ENCODE assay signal across 8 cellular contexts in the genomic region with DNA sequence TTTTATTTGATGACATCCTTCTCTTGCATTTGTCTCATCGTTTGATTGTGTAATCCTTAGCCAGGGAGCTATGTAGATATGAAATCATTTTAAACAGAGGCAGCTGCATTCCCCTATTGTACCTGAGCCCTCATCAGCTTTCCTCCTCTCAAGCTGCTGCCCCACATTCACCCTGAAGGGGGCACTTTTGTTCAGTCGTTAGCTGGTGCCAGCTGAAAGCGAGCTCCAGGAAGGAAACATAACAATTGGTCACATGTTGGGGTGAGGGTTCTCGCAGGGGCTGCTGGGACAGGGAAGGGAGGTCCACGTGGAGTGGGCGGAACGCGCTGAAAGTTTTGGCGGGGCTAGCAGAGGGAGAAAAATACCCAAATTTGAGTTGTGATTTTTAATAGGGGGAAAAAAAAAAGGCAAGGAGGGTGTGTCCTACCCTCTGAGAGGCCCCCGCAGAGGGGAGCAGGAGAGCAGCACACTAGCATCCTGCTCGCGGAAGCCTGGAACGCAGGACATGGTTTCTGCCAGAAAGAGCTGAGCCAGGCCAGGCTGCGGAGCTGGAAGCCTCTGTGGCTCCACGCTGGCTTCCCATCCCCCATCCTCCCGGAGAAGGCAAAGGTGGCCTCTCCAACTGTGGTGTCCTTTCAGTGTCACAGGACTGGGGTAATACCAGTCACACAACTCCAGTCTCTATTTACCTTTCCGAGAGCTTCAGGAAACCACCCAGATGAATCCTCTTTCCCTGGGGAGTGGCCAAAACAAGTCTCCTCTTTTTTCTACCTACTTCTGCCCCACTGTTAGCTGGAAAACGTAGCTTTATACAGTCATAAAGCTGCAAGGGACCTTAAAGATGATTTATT. TPM values are rescaled to one million over a fixed set of nuclear protein-coding genes. Genes with fewer than 3 reads are reported as not detected.
DNase-seq lines count a peak whose midpoint lies in the region; ATAC-seq and TF ChIP-seq lines count a peak whose summit lies in the region.

No MANE protein-coding gene starts in this region.

- peak overlapping the region; percentile 53 for H3K9ac ChIP-seq in SK-N-SH

- H3K4me3 ChIP-seq in SK-N-SH (ENCODE audit: low read depth in 2 of 2, low read length in 1 of 2) (peak overlapping the region; percentile 44 to 48), osteoblast (ENCODE audit: insufficient read depth, low read length) (peak overlapping the region; percentile 65), thoracic aorta (peak overlapping the region; percentile 62)

- POLR2A ChIA-PET in GM10248 (lab: Yijun Ruan, JAX), result interaction anchor here (0.6 to 1.4 kb wide), 8 partner anchors 9 to 81 kb away, joined by 3 to 8 read pairs (median 4); partner anchors contain the start of genes CASC3, MSL1 and RAPGEFL1
- POLR2A ChIA-PET in SK-N-SH (lab: Yijun Ruan, JAX), result interaction anchor here (0.5 to 5.0 kb wide), 15 partner anchors 9 to 429 kb away, joined by 3 to 25 read pairs (median 4); partner anchors contain the start of genes CASC3, MED24, MSL1 and NR1D1

- TF ChIP-seq CTCF in GM10248 (IDR thresholded peaks at IDR 0.05; ENCODE audit: control extremely low read depth, extremely low read depth, low read depth, missing control alignments) (peak; percentile 77), SK-N-SH (IDR thresholded peaks at IDR 0.05) (peak; percentile 84), glutamatergic neuron (IDR thresholded peaks at IDR 0.05; ENCODE audit: partially characterized antibody, unreplicated experiment) (peak; percentile 76), osteoblast (IDR thresholded peaks at IDR 0.05; ENCODE audit: extremely low read depth, low read depth, low read length) (peak; percentile 88), thoracic aorta (IDR thresholded peaks at IDR 0.05) (peak; percentile 87)

- H3F3A ChIP-seq in SK-N-SH (replicated peaks; ENCODE audit: insufficient read depth), result peaks cover 50% of the 10 kb centered on the region

- no peaks in the 10 kb centered on the region for H3K27me3 ChIP-seq in SK-N-SH (ENCODE audit: insufficient read depth)
- no peaks in the 10 kb centered on the region for H3K27me3 ChIP-seq in osteoblast (ENCODE audit: insufficient read depth, low read length)
- no peaks in the 10 kb centered on the region for H3K27me3 ChIP-seq in thoracic aorta (replicated peaks; ENCODE audit: insufficient read depth)

- H3K36me3 ChIP-seq in SK-N-SH (replicated peaks in 1 of 2; ENCODE audit: control insufficient read depth in 1 of 2, insufficient read depth in 2 of 2, low read length in 1 of 2) (no peaks in the 10 kb centered on the region), osteoblast (ENCODE audit: insufficient read depth, low read length) (no peaks in the 10 kb centered on the region), thoracic aorta (no peaks in the 10 kb centered on the region)

- H3K36me3 Mint-ChIP-seq in activated naive CD4-positive, alpha-beta T cell treated with anti-CD3 and anti-CD28 coated beads, Interleukin-2, amount 50 U/mL, for 72 hours, result peaks cover 0 to under 1% of the 10 kb centered on the region in 2 donors
- no peaks in the 10 kb centered on the region for H3K36me3 Mint-ChIP-seq in glutamatergic neuron (ENCODE audit: unreplicated experiment)

- H3K79me2 ChIP-seq in SK-N-SH (ENCODE audit: insufficient read depth) (no peaks in the 10 kb centered on the region), osteoblast (ENCODE audit: insufficient read depth, low read length) (no peaks in the 10 kb centered on the region)

- H3K4me1 ChIP-seq in SK-N-SH (ENCODE audit: control insufficient read depth in 1 of 2, insufficient read depth in 2 of 2, low read depth in 1 of 2, low read length in 1 of 2), result peaks cover 37 to 41% of the 10 kb centered on the region in 2 experiments
- peaks cover 57% of the 10 kb centered on the region for H3K4me1 ChIP-seq in osteoblast (ENCODE audit: insufficient read depth, low read length)
- H3K4me1 ChIP-seq in thoracic aorta (ENCODE audit: control insufficient read depth in 1 of 2, low read depth in 2 of 2), result peaks cover 45 to 66% of the 10 kb centered on the region in 2 donors

- DNase-seq in GM10248 (ENCODE audit: extremely low spot score), result peak; percentile 93
- DNase-seq in NCI-H1092 (lab: John Stamatoyannopoulos, UW), result peak; percentile 95
- DNase-seq in SK-N-SH, result peak; percentile 90
- peak; percentile 90 to 92 for DNase-seq in activated naive CD4-positive, alpha-beta T cell treated with anti-CD3 and anti-CD28 coated beads, Interleukin-2, amount 50 U/mL, for 72 hours (ENCODE audit: low spot score in 2 of 2)
- peak; percentile 89 for DNase-seq in glutamatergic neuron
- DNase-seq in osteoblast (ENCODE audit: insufficient read length, low spot score, missing footprints), result peak; percentile 98
- peak; percentile 81 for DNase-seq in thoracic aorta (ENCODE audit: low spot score)

- peak overlapping the region; percentile 59; the same call in 1 of the 2 replicates for H2AFZ ChIP-seq in SK-N-SH (ENCODE audit: low read depth)
- H2AFZ ChIP-seq in osteoblast (ENCODE audit: low read length), result peak overlapping the region; percentile 79

- peak overlapping the region; percentile 84 for H3K4me3 Mint-ChIP-seq in glutamatergic neuron (ENCODE audit: unreplicated experiment)

- CTCF ChIA-PET in GM10248 (lab: Yijun Ruan, JAX) (interaction anchor here (0.7 to 7.1 kb wide), 52 partner anchors 12 to 207 kb away, joined by 3 to 180 read pairs (median 5); partner anchors contain the start of genes CASC3, CSF3, MED24 and MSL1), SK-N-SH (lab: Yijun Ruan, JAX) (interaction anchor here (0.9 to 6.5 kb wide), 41 partner anchors 8 to 183 kb away, joined by 3 to 100 read pairs (median 8); partner anchors contain the start of genes CASC3, CSF3, MED24 and MSL1)

- peak overlapping the region; percentile 74 to 91 for H3K27ac Mint-ChIP-seq in activated naive CD4-positive, alpha-beta T cell treated with anti-CD3 and anti-CD28 coated beads, Interleukin-2, amount 50 U/mL, for 72 hours
- peak overlapping the region; percentile 70 for H3K27ac Mint-ChIP-seq in glutamatergic neuron (ENCODE audit: unreplicated experiment)

- ATAC-seq in HG02571 (IDR thresholded peaks at IDR 0.05; ENCODE audit: unreplicated experiment) (peak; percentile 75), thoracic aorta (ENCODE audit: insufficient number of reproducible peaks, low FRiP score, low read depth) (peak; percentile 34)
- ATAC-seq in activated naive CD4-positive, alpha-beta T cell treated with anti-CD3 and anti-CD28 coated beads, Interleukin-2, amount 50 U/mL, for 72 hours, result peak; percentile 85 to 92

- H3K9me3 Mint-ChIP-seq in activated naive CD4-positive, alpha-beta T cell treated with anti-CD3 and anti-CD28 coated beads, Interleukin-2, amount 50 U/mL, for 72 hours, result no peaks in the 10 kb centered on the region
- peaks cover 5% of the 10 kb centered on the region for H3K9me3 Mint-ChIP-seq in glutamatergic neuron (ENCODE audit: unreplicated experiment)

- TF ChIP-seq RAD21 in SK-N-SH (IDR thresholded peaks at IDR 0.05; ENCODE audit: low read length), result peak; percentile 88

- H3K27ac ChIP-seq in SK-N-SH (ENCODE audit: low read depth in 2 of 2, low read length in 1 of 2) (peak overlapping the region; percentile 82 to 86), osteoblast (ENCODE audit: low read depth, low read length) (peak overlapping the region; percentile 87), thoracic aorta (peak overlapping the region; percentile 88 to 97)

- no peaks in the 10 kb centered on the region for H4K20me1 ChIP-seq in SK-N-SH (ENCODE audit: insufficient read depth)
- H4K20me1 ChIP-seq in osteoblast (ENCODE audit: insufficient read depth, low read length), result no peaks in the 10 kb centered on the region

- 4% methylated on average over 18 of the region's 18 CpGs for WGBS in SK-N-SH (ENCODE audit: low lambda C conversion rate)

- H3K4me1 Mint-ChIP-seq in glutamatergic neuron (ENCODE audit: low read depth, unreplicated experiment), result peaks cover 39% of the 10 kb centered on the region

- 0 out of 4 replicates have a peak, but pooled peaks of 1 of the 2 experiments have one; percentile 21 for TF ChIP-seq EP300 in SK-N-SH (IDR thresholded peaks at IDR 0.05; ENCODE audit: borderline replicate concordance in 1 of 2, low read depth in 1 of 2, low read length in 1 of 2)

- H3K27me3 Mint-ChIP-seq in glutamatergic neuron (ENCODE audit: unreplicated experiment), result peaks cover 7% of the 10 kb centered on the region

- no peaks in the 10 kb centered on the region for H3K9me3 ChIP-seq in SK-N-SH
- no peaks in the 10 kb centered on the region for H3K9me3 ChIP-seq in osteoblast (ENCODE audit: low read depth, low read length)
- H3K9me3 ChIP-seq in thoracic aorta, result no peaks in the 10 kb centered on the region

- H3K4me2 ChIP-seq in SK-N-SH (peak overlapping the region; percentile 75), osteoblast (ENCODE audit: insufficient read depth, low read length) (peak overlapping the region; percentile 90)

- H3K9me2 ChIP-seq in SK-N-SH, result no peaks in the 10 kb centered on the region

RNA-seq across cellular contexts. Expression of gene MSL1, which starts 8.4 kb away (rescaled TPM):
- polyA plus RNA-seq in SK-N-SH (2012; rRNA removed), result 30.2 and 39.8 TPM in 2 replicates
- polyA plus RNA-seq in SK-N-SH (2012; cell fraction: cytosol; rRNA removed), result 32.5 and 37.5 TPM in 2 replicates
- 55.2 and 97.3 TPM in 2 replicates for polyA plus RNA-seq in SK-N-SH (2012; cell fraction: nucleus; rRNA removed)
- 100 to 1,000 TPM in 1 of 2 donors, 10 to 100 TPM in 1; 83.4 to 140 TPM for total RNA-seq in activated naive CD4-positive, alpha-beta T cell treated with anti-CD3 and anti-CD28 coated beads, Interleukin-2, amount 50 U/mL, for 72 hours
- total RNA-seq in glutamatergic neuron (ENCODE audit: unreplicated experiment), result 110 TPM
- 53.3 and 60.1 TPM in 2 replicates for total RNA-seq in osteoblast
- 100 to 1,000 TPM in 1 of 2 donors, 10 to 100 TPM in 1; 69.3 to 107 TPM for total RNA-seq in thoracic aorta

RNA-seq across cellular contexts. Expression of gene NR1D1, which starts 12.9 kb away (rescaled TPM):
- polyA plus RNA-seq in SK-N-SH (2012; rRNA removed), result 2.1 and 6.5 TPM in 2 replicates
- polyA plus RNA-seq in SK-N-SH (2012; cell fraction: cytosol; rRNA removed), result 3.9 and 6.0 TPM in 2 replicates
- polyA plus RNA-seq in SK-N-SH (2012; cell fraction: nucleus; rRNA removed), result 16.9 and 17.9 TPM in 2 replicates
- total RNA-seq in activated naive CD4-positive, alpha-beta T cell treated with anti-CD3 and anti-CD28 coated beads, Interleukin-2, amount 50 U/mL, for 72 hours, result 10 to 100 TPM in 1 of 2 donors, 1 to 10 TPM in 1; 4.8 to 26.7 TPM
- 1.3 TPM for total RNA-seq in glutamatergic neuron (ENCODE audit: unreplicated experiment)
- 5.1 and 7.1 TPM in 2 replicates for total RNA-seq in osteoblast
- total RNA-seq in thoracic aorta, result 10 to 100 TPM; 10.3 to 29.1 TPM

RNA-seq across cellular contexts. Expression of gene CASC3, which starts 27.0 kb away (rescaled TPM):
- polyA plus RNA-seq in SK-N-SH (2012; rRNA removed), result 28.0 and 30.4 TPM in 2 replicates
- 20.8 and 21.3 TPM in 2 replicates for polyA plus RNA-seq in SK-N-SH (2012; cell fraction: cytosol; rRNA removed)
- 74.7 and 122 TPM in 2 replicates for polyA plus RNA-seq in SK-N-SH (2012; cell fraction: nucleus; rRNA removed)
- 100 to 1,000 TPM; 104 to 212 TPM for total RNA-seq in activated naive CD4-positive, alpha-beta T cell treated with anti-CD3 and anti-CD28 coated beads, Interleukin-2, amount 50 U/mL, for 72 hours
- total RNA-seq in glutamatergic neuron (ENCODE audit: unreplicated experiment), result 145 TPM
- total RNA-seq in osteoblast, result 40.7 and 45.2 TPM in 2 replicates
- total RNA-seq in thoracic aorta, result 100 to 1,000 TPM in 1 of 2 donors, 10 to 100 TPM in 1; 81.8 to 108 TPM

RNA-seq across cellular contexts. Expression of gene THRA, which starts 50.6 kb away (rescaled TPM):
- polyA plus RNA-seq in SK-N-SH (2012; rRNA removed), result 20.1 and 23.1 TPM in 2 replicates
- 13.0 and 18.1 TPM in 2 replicates for polyA plus RNA-seq in SK-N-SH (2012; cell fraction: cytosol; rRNA removed)
- 13.7 and 14.4 TPM in 2 replicates for polyA plus RNA-seq in SK-N-SH (2012; cell fraction: nucleus; rRNA removed)
- total RNA-seq in activated naive CD4-positive, alpha-beta T cell treated with anti-CD3 and anti-CD28 coated beads, Interleukin-2, amount 50 U/mL, for 72 hours, result 10 to 100 TPM; 14.5 to 19.3 TPM
- total RNA-seq in glutamatergic neuron (ENCODE audit: unreplicated experiment) (17.6 TPM), osteoblast (30.6 and 33.3 TPM in 2 replicates), thoracic aorta (10 to 100 TPM; 64.8 to 75.0 TPM)

RNA-seq across cellular contexts. Expression of gene MED24, which starts 59.1 kb away (rescaled TPM):
- polyA plus RNA-seq in SK-N-SH (2012; rRNA removed), result 62.8 and 64.5 TPM in 2 replicates
- 32.9 and 39.9 TPM in 2 replicates for polyA plus RNA-seq in SK-N-SH (2012; cell fraction: cytosol; rRNA removed)
- 178 and 231 TPM in 2 replicates for polyA plus RNA-seq in SK-N-SH (2012; cell fraction: nucleus; rRNA removed)
- 100 to 1,000 TPM; 106 to 133 TPM for total RNA-seq in activated naive CD4-positive, alpha-beta T cell treated with anti-CD3 and anti-CD28 coated beads, Interleukin-2, amount 50 U/mL, for 72 hours
- 172 TPM for total RNA-seq in glutamatergic neuron (ENCODE audit: unreplicated experiment)
- 33.6 and 36.6 TPM in 2 replicates for total RNA-seq in osteoblast
- 10 to 100 TPM; 72.0 to 82.9 TPM for total RNA-seq in thoracic aorta

Comparison
In these comparisons a context has a peak if more than half of its experiments do, and no peak if none do; other contexts are left out.
1. Peak in every context shown above with its lines: DNase-seq, ATAC-seq, H3K4me3 ChIP-seq and H3K27ac ChIP-seq.
2. ATAC-seq: peak in every context shown above with its lines; median percentile 88 in activated naive CD4-positive, alpha-beta T cell treated with anti-CD3 and anti-CD28 coated beads, Interleukin-2, amount 50 U/mL, for 72 hours; 75 in HG02571; 34 in thoracic aorta.